ENCODE assay signal across 12 cellular contexts in genomic region chr6:137495652-137496391, GRCh38. TPM values are rescaled to one million over a fixed set of nuclear protein-coding genes. Genes with fewer than 3 reads are reported as not detected.
DNase-seq lines count a peak whose midpoint lies in the region; TF ChIP-seq lines count a peak whose summit lies in the region.
"Had no signal": no experiment of that assay in that cellular context is flagged by ENCODE, and none has a peak within 500 bp of the region (broad histone marks: within the 10 kb centered on the region; RNA-seq: fewer than 3 reads in every experiment).

No MANE protein-coding gene starts in this region.

- H3K23ac ChIP-seq in neuronal stem cell (ENCODE audit: low read depth, low read length, poor library complexity), result peak overlapping the region; percentile 23

- H3K18ac ChIP-seq in neuronal stem cell (ENCODE audit: low read length), result peak overlapping the region; percentile 62

- H3K4me1 ChIP-seq in HUES64 (ENCODE audit: insufficient read depth, low read length) (peaks cover 42% of the 10 kb centered on the region), endodermal cell (ENCODE audit: control insufficient read depth, insufficient read depth, low read length) (peaks cover 3% of the 10 kb centered on the region), neuronal stem cell (ENCODE audit: control insufficient read depth in 2 of 2, insufficient read depth in 1 of 2, low read depth in 1 of 2, low read length in 2 of 2) (peaks cover 0 to 24% of the 10 kb centered on the region in 2 donors)
- H3K4me1 ChIP-seq: SJCRH30 had no signal

- no peak overlapping the region for H4K8ac ChIP-seq in neuronal stem cell (ENCODE audit: low read depth, low read length)

- intact Hi-C loops in activated CD4-positive, alpha-beta T cell treated with anti-CD3 and anti-CD28 coated beads, Interleukin-2, amount 10 ng/mL, durations not matched to agents 24 days and 14 days (cut with micrococcal nuclease), result loop anchor here (1.0 to 5.0 kb wide), 3 partner anchors 8 to 574 kb away; partner anchors contain the start of gene SLC35D3

- H3K36me3 Mint-ChIP-seq in activated CD4-positive, alpha-beta T cell treated with anti-CD3 and anti-CD28 coated beads, Interleukin-2, amount 10 ng/mL, durations not matched to agents 24 days and 14 days (ENCODE audit: low read depth), result peaks cover 8% of the 10 kb centered on the region
- no peaks in the 10 kb centered on the region for H3K36me3 Mint-ChIP-seq in endodermal cell (ENCODE audit: low read depth)

- peak overlapping the region; percentile 57 for H3K4me2 ChIP-seq in neuronal stem cell (ENCODE audit: insufficient read depth, low read length, poor library complexity, severe bottlenecking)

- H2BK15ac ChIP-seq in neuronal stem cell (ENCODE audit: low read length), result peak overlapping the region; percentile 37

- peaks cover 38% of the 10 kb centered on the region for H3K4me1 Mint-ChIP-seq in activated CD4-positive, alpha-beta T cell treated with anti-CD3 and anti-CD28 coated beads, Interleukin-2, amount 10 ng/mL, durations not matched to agents 24 days and 14 days
- H3K4me1 Mint-ChIP-seq in endodermal cell, result peaks cover 41% of the 10 kb centered on the region

- H3K9me3 ChIP-seq in HUES64 (ENCODE audit: insufficient read depth, low read depth, low read length) (no peaks in the 10 kb centered on the region), endodermal cell (ENCODE audit: control insufficient read depth, low read length) (no peaks in the 10 kb centered on the region), neuronal stem cell (replicated peaks in 1 of 2; ENCODE audit: control insufficient read depth in 2 of 2, insufficient read depth in 1 of 2, low read depth in 1 of 2, low read length in 2 of 2) (peaks cover 0 to 2% of the 10 kb centered on the region in 2 donors)
- H3K9me3 ChIP-seq: ascending aorta, SJCRH30 had no signal

- H3K27ac Mint-ChIP-seq in activated CD4-positive, alpha-beta T cell treated with anti-CD3 and anti-CD28 coated beads, Interleukin-2, amount 10 ng/mL, durations not matched to agents 24 days and 14 days, result no peak overlapping the region
- no peak overlapping the region for H3K27ac Mint-ChIP-seq in endodermal cell

- H3K4me3 Mint-ChIP-seq in activated CD4-positive, alpha-beta T cell treated with anti-CD3 and anti-CD28 coated beads, Interleukin-2, amount 10 ng/mL, durations not matched to agents 24 days and 14 days, result peak overlapping the region; percentile 26
- H3K4me3 Mint-ChIP-seq in endodermal cell, result peak overlapping the region; percentile 48

- H3K27ac ChIP-seq in HUES64 (ENCODE audit: low read depth, low read length) (no peak overlapping the region), endodermal cell (ENCODE audit: low read depth, low read length) (no peak overlapping the region), neuronal stem cell (replicated peaks; ENCODE audit: low read length) (no peak overlapping the region)
- H3K27ac ChIP-seq: ascending aorta, SJCRH30 had no signal

- DNase-seq in activated CD4-positive, alpha-beta T cell treated with anti-CD3 and anti-CD28 coated beads, Interleukin-2, amount 10 ng/mL, durations not matched to agents 24 days and 14 days, result peak; percentile 65
- no peak for DNase-seq in activated CD4-positive, alpha-beta T cell treated with anti-CD3 and anti-CD28 coated beads for 1 hour
- peak; percentile 83 for DNase-seq in endodermal cell
- DNase-seq in neuronal stem cell (ENCODE audit: low spot score), result peak; percentile 76
- no peak for DNase-seq in NAMALWA (ENCODE audit: low spot score)
- DNase-seq in pons (ENCODE audit: low spot score), result no peak
- no peak for DNase-seq in NCI-H1930 (lab: John Stamatoyannopoulos, UW)
- DNase-seq: SJCRH30, trophoblast cell had no signal

- peak overlapping the region; percentile 49 for H3K4me3 ChIP-seq in HUES64 (ENCODE audit: low read length)
- H3K4me3 ChIP-seq in endodermal cell (ENCODE audit: low read length), result no peak overlapping the region
- H3K4me3 ChIP-seq in neuronal stem cell (ENCODE audit: low read length in 2 of 2), result peak overlapping the region in 1 of 2 donors; percentile 18
- H3K4me3 ChIP-seq: ascending aorta, SJCRH30 had no signal

- no peaks in the 10 kb centered on the region for H3K36me3 ChIP-seq in HUES64 (ENCODE audit: insufficient read depth, low read length)
- no peaks in the 10 kb centered on the region for H3K36me3 ChIP-seq in endodermal cell (ENCODE audit: control insufficient read depth, insufficient read depth, low read length)
- H3K36me3 ChIP-seq in neuronal stem cell (replicated peaks in 1 of 2; ENCODE audit: control insufficient read depth in 2 of 2, insufficient read depth in 2 of 2, low read length in 2 of 2), result no peaks in the 10 kb centered on the region
- H3K36me3 ChIP-seq: ascending aorta, SJCRH30 had no signal

- H3K27me3 ChIP-seq in HUES64 (ENCODE audit: insufficient read depth, low read length) (peaks cover 99% of the 10 kb centered on the region), endodermal cell (ENCODE audit: control insufficient read depth, insufficient read depth, low read length, poor library complexity, severe bottlenecking) (peaks cover 100% of the 10 kb centered on the region), neuronal stem cell (ENCODE audit: control insufficient read depth in 3 of 3, insufficient read depth in 3 of 3, low read depth in 1 of 3, low read length in 3 of 3) (peaks cover 46 to 99% (median 78%) of the 10 kb centered on the region in 3 experiments)
- H3K27me3 ChIP-seq: SJCRH30 had no signal

- H2AK5ac ChIP-seq in neuronal stem cell (ENCODE audit: low read depth, low read length), result no peak overlapping the region

- H2AFZ ChIP-seq in neuronal stem cell (ENCODE audit: low read length), result no peak overlapping the region

- H3K79me1 ChIP-seq in neuronal stem cell (ENCODE audit: low read depth, low read length), result peaks cover 3% of the 10 kb centered on the region

- H2BK12ac ChIP-seq in neuronal stem cell (ENCODE audit: low read length), result no peak overlapping the region

- H3K4ac ChIP-seq in neuronal stem cell (ENCODE audit: low read length), result no peak overlapping the region

- H4K91ac ChIP-seq in neuronal stem cell (ENCODE audit: low read depth, low read length, poor library complexity), result no peak overlapping the region

- H3K9me3 Mint-ChIP-seq in activated CD4-positive, alpha-beta T cell treated with anti-CD3 and anti-CD28 coated beads, Interleukin-2, amount 10 ng/mL, durations not matched to agents 24 days and 14 days, result peaks cover 8% of the 10 kb centered on the region
- H3K9me3 Mint-ChIP-seq in endodermal cell, result no peaks in the 10 kb centered on the region

- H2BK120ac ChIP-seq in neuronal stem cell (ENCODE audit: low read depth, low read length), result no peak overlapping the region

- H3K9ac ChIP-seq in HUES64 (ENCODE audit: low read depth, low read length) (no peak overlapping the region), endodermal cell (ENCODE audit: extremely low read depth, low read length, poor library complexity, severe bottlenecking) (no peak overlapping the region), neuronal stem cell (ENCODE audit: low read depth, low read length, poor library complexity) (no peak overlapping the region)

- TF ChIP-seq CTCF in endodermal cell (conservative IDR thresholded peaks at IDR 0.05), result no peak

- WGBS in HUES64, result under 1% methylated on average over 32 of the region's 34 CpGs
- WGBS in endodermal cell (ENCODE audit: insufficient coverage in 1 of 2, insufficient read length in 1 of 2), 2 experiments, result 1 to 3% methylated on average over 7 to 33 of the region's 34 CpGs
- WGBS in neuronal stem cell (ENCODE audit: extremely low coverage in 2 of 2, insufficient read length in 2 of 2, insufficient replicate concordance in 1 of 2), 2 donors, result no CpG with 5 or more reads among the region's 34 CpGs

- peaks cover 86% of the 10 kb centered on the region for H3K27me3 Mint-ChIP-seq in activated CD4-positive, alpha-beta T cell treated with anti-CD3 and anti-CD28 coated beads, Interleukin-2, amount 10 ng/mL, durations not matched to agents 24 days and 14 days
- peaks cover 97% of the 10 kb centered on the region for H3K27me3 Mint-ChIP-seq in endodermal cell (ENCODE audit: insufficient read depth)

- H3K14ac ChIP-seq in neuronal stem cell (ENCODE audit: low read length), result no peak overlapping the region

- no peak overlapping the region for H2BK5ac ChIP-seq in neuronal stem cell (ENCODE audit: low read length)

RNA-seq across cellular contexts. Expression of gene OLIG3, which starts 1.6 kb away (rescaled TPM):
- not detected in 2 replicates for total RNA-seq in activated CD4-positive, alpha-beta T cell treated with anti-CD3 and anti-CD28 coated beads, Interleukin-2, amount 10 ng/mL, durations not matched to agents 24 days and 14 days
- 3.9 TPM for polyA plus RNA-seq in HUES64 (2013, experiment 1 of 2)
- 2.3 TPM for polyA plus RNA-seq in HUES64 (2013, experiment 2 of 2)
- not detected for total RNA-seq in endodermal cell
- 42.2 TPM for polyA plus RNA-seq in endodermal cell (2013, experiment 1 of 2)
- polyA plus RNA-seq in endodermal cell (2013, experiment 2 of 2), result 31.6 TPM
- polyA plus RNA-seq in neuronal stem cell (2013, experiment 1 of 2), result 0.04 TPM
- polyA plus RNA-seq in neuronal stem cell (2013, experiment 2 of 2), result 0.01 TPM
- total RNA-seq: ascending aorta, mononuclear cell, SJCRH30 had no signal

Comparison
In these comparisons a context has a peak if more than half of its experiments do, and no peak if none do; other contexts are left out.
1. DNase-seq: peak in activated CD4-positive, alpha-beta T cell treated with anti-CD3 and anti-CD28 coated beads, Interleukin-2, amount 10 ng/mL, durations not matched to agents 24 days and 14 days (single experiment), endodermal cell (single experiment) and neuronal stem cell (single experiment); none in activated CD4-positive, alpha-beta T cell treated with anti-CD3 and anti-CD28 coated beads for 1 hour (single experiment), NAMALWA (single experiment), pons (single experiment) and NCI-H1930 (0 of 2).